ENCODE assay signal across 1 cellular context in the genomic region with DNA sequence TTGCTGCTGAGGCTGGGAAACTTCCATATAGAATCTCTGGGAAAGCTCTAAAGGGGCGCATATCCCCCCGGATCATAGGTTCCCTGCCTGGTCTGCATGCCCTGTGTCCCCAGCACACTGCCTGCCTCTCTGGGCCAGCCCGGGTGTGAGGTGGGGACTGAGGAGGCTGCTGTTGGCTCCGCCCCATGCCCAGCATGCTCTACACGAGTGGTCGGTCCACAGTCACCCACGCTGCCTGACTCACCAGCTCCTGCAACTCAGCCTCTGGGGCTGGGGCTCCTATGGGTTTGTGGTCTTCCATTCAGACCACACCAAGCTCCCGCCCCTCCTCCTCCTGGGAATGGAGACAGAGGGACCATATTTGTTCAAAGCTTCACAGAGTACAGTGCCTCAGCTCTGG.
TF ChIP-seq lines count a peak whose summit lies in the region.

No MANE protein-coding gene starts in this region.

TF ChIP-seq in IMR-90, 13 proteins besides CTCF, POLR2A, EP300 and RAD21:
- TF ChIP-seq NFE2L2 (IDR thresholded peaks at IDR 0.05; ENCODE audit: low read depth, low read length) (no peak), SMC3 (IDR thresholded peaks at IDR 0.05; ENCODE audit: low read depth, low read length) (no peak), CHD1 (IDR thresholded peaks at IDR 0.05; ENCODE audit: low read depth, low read length) (no peak), BHLHE40 (IDR thresholded peaks at IDR 0.05; ENCODE audit: low read depth, low read length) (no peak)
